ENCODE assay signal across 14 cellular contexts in genomic region chr12:10196210-10196609, GRCh38. TPM values are rescaled to one million over a fixed set of nuclear protein-coding genes. Genes with fewer than 3 reads are reported as not detected.
DNase-seq lines count a peak whose midpoint lies in the region; ATAC-seq and TF ChIP-seq lines count a peak whose summit lies in the region.
"Had no signal": no experiment of that assay in that cellular context is flagged by ENCODE, and none has a peak within 500 bp of the region (broad histone marks: within the 10 kb centered on the region; RNA-seq: fewer than 3 reads in every experiment).

No MANE protein-coding gene starts in this region.

- H3K27ac ChIP-seq in brain microvascular endothelial cell, result no peak overlapping the region
- H3K27ac ChIP-seq: SJSA1 had no signal

- H3K4me3 Mint-ChIP-seq in memory B cell (no peak overlapping the region), progenitor cell of endocrine pancreas (ENCODE audit: low read depth) (no peak overlapping the region)

- no peak overlapping the region for H3K27ac Mint-ChIP-seq in memory B cell
- H3K27ac Mint-ChIP-seq in progenitor cell of endocrine pancreas, result no peak overlapping the region

- in situ Hi-C loops in brain microvascular endothelial cell (cut with HindIII; ENCODE audit: low pct_ligation_motif_present, low sequenced_read_pairs), result no loop called here

- DNase-seq in memory B cell (ENCODE audit: low spot score in 2 of 2) (peak in 1 of 2 donors; percentile 14), NCI-H2227 (lab: John Stamatoyannopoulos, UW; ENCODE audit: unreplicated experiment) (no peak), progenitor cell of endocrine pancreas (ENCODE audit: low spot score, unreplicated experiment) (no peak), brain microvascular endothelial cell (no peak)
- no peak for DNase-seq in activated naive CD4-positive, alpha-beta T cell treated with anti-CD3 and anti-CD28 coated beads, Interleukin-2, amount 50 U/mL, for 16 hours
- DNase-seq: activated T-cell treated with anti-CD3 and anti-CD28 coated beads for 4 hours, DND-41, NCI-H1105, substantia nigra had no signal

- H3K4me1 Mint-ChIP-seq in memory B cell (peaks cover 11% of the 10 kb centered on the region), progenitor cell of endocrine pancreas (ENCODE audit: low read depth) (no peaks in the 10 kb centered on the region)

- TF ChIP-seq CTCF in progenitor cell of endocrine pancreas (IDR thresholded peaks at IDR 0.05; ENCODE audit: unreplicated experiment), result no peak
- no peak for TF ChIP-seq CTCF in brain microvascular endothelial cell (IDR thresholded peaks at IDR 0.05; ENCODE audit: low read depth, low read length, missing control alignments)

- no peaks in the 10 kb centered on the region for H3K27me3 ChIP-seq in brain microvascular endothelial cell (replicated peaks)
- H3K27me3 ChIP-seq: SJSA1 had no signal

- ATAC-seq in GM18867 (IDR thresholded peaks at IDR 0.05; ENCODE audit: unreplicated experiment) (peak; percentile 94), GM21786 (IDR thresholded peaks at IDR 0.05; ENCODE audit: unreplicated experiment) (peak; percentile 86), HG03575 (IDR thresholded peaks at IDR 0.05; ENCODE audit: extremely low read depth, insufficient number of reproducible peaks, low FRiP score, unreplicated experiment) (peak; percentile 49), memory B cell (ENCODE audit: low read depth) (peak; percentile 98)

- H3K4me3 ChIP-seq in brain microvascular endothelial cell (ENCODE audit: low read depth, low read length), result no peak overlapping the region
- H3K4me3 ChIP-seq: SJSA1 had no signal

- H3K27me3 Mint-ChIP-seq in memory B cell, result peaks cover 29% of the 10 kb centered on the region
- peaks cover 4% of the 10 kb centered on the region for H3K27me3 Mint-ChIP-seq in progenitor cell of endocrine pancreas

- H3K36me3 ChIP-seq in brain microvascular endothelial cell (replicated peaks), result no peaks in the 10 kb centered on the region
- H3K36me3 ChIP-seq: SJSA1 had no signal

- H3K9me3 Mint-ChIP-seq in memory B cell, result no peaks in the 10 kb centered on the region
- no peaks in the 10 kb centered on the region for H3K9me3 Mint-ChIP-seq in progenitor cell of endocrine pancreas (ENCODE audit: low read depth)

- H3K36me3 Mint-ChIP-seq in memory B cell (no peaks in the 10 kb centered on the region), progenitor cell of endocrine pancreas (ENCODE audit: insufficient read depth) (no peaks in the 10 kb centered on the region)

RNA-seq across cellular contexts. Expression of gene GABARAPL1, which starts 16.5 kb away (rescaled TPM):
- total RNA-seq in progenitor cell of endocrine pancreas, result 94.2 and 96.2 TPM in 2 replicates

RNA-seq across cellular contexts. Expression of gene TMEM52B, which starts 17.4 kb away (rescaled TPM):
- not detected in 2 replicates for total RNA-seq in progenitor cell of endocrine pancreas
- total RNA-seq: frontal cortex had no signal

RNA-seq across cellular contexts. Expression of gene OLR1, which starts 24.3 kb away (rescaled TPM):
- not detected in 2 replicates for total RNA-seq in progenitor cell of endocrine pancreas
